Comparison of ENCODE assay signal across 20 cellular contexts in genomic region chrX:13535371-13535770, GRCh38. TPM values are rescaled to one million over a fixed set of nuclear protein-coding genes. Genes with fewer than 3 reads are reported as not detected.
"Had no signal": no experiment of that assay in that cellular context is flagged by ENCODE, and none has a peak within 500 bp of the region (broad histone marks: within the 10 kb centered on the region; RNA-seq: fewer than 3 reads in every experiment).

No MANE protein-coding gene starts in this region.

- H3K36me3 Mint-ChIP-seq: mesothelial cell of epicardium had no signal

- H3K4me1 Mint-ChIP-seq: activated CD4-positive, alpha-beta T cell treated with anti-CD3 and anti-CD28 coated beads, Interleukin-2, amount 10 ng/mL, durations not matched to agents 24 days and 14 days; activated T-helper 17 cell treated with anti-CD3 and anti-CD28 coated beads, Interleukin-2, amount 50 U/mL, for 72 hours; central memory CD8-positive, alpha-beta T cell; endodermal cell; nephron progenitor cell had no signal

- H3K4me3 Mint-ChIP-seq: activated CD4-positive, alpha-beta T cell treated with anti-CD3 and anti-CD28 coated beads, Interleukin-2, amount 10 ng/mL, durations not matched to agents 24 days and 14 days; activated CD8-positive, alpha-beta T cell treated with anti-CD3 and anti-CD28 coated beads for 36 hours; activated naive CD4-positive, alpha-beta T cell treated with anti-CD3 and anti-CD28 coated beads for 36 hours; activated T-helper 17 cell treated with anti-CD3 and anti-CD28 coated beads, Interleukin-2, amount 50 U/mL, for 72 hours; central memory CD8-positive, alpha-beta T cell; endodermal cell; mesothelial cell of epicardium; nephron progenitor cell had no signal

- H3K27me3 Mint-ChIP-seq: activated CD8-positive, alpha-beta T cell treated with anti-CD3 and anti-CD28 coated beads for 36 hours; activated T-helper 17 cell treated with anti-CD3 and anti-CD28 coated beads, Interleukin-2, amount 50 U/mL, for 72 hours had no signal

- H3K4me3 ChIP-seq: colonic mucosa, upper lobe of right lung had no signal

- H3K9me3 Mint-ChIP-seq: activated CD4-positive, alpha-beta T cell treated with anti-CD3 and anti-CD28 coated beads, Interleukin-2, amount 10 ng/mL, durations not matched to agents 24 days and 14 days; activated CD8-positive, alpha-beta T cell treated with anti-CD3 and anti-CD28 coated beads for 36 hours; activated naive CD4-positive, alpha-beta T cell treated with anti-CD3 and anti-CD28 coated beads for 36 hours; activated T-helper 17 cell treated with anti-CD3 and anti-CD28 coated beads, Interleukin-2, amount 50 U/mL, for 72 hours; central memory CD8-positive, alpha-beta T cell had no signal

- DNase-seq: activated CD4-positive, alpha-beta T cell treated with anti-CD3 and anti-CD28 coated beads, Interleukin-2, amount 10 ng/mL, durations not matched to agents 24 days and 14 days; activated CD8-positive, alpha-beta T cell treated with anti-CD3 and anti-CD28 coated beads for 36 hours; activated naive CD4-positive, alpha-beta T cell treated with anti-CD3 and anti-CD28 coated beads for 36 hours; activated T-cell treated with anti-CD3 and anti-CD28 coated beads, Interleukin-2, amount 50 U/mL, for 1 hour; colonic mucosa; endodermal cell; foreskin keratinocyte; hypothalamus; nephron progenitor cell; nucleus accumbens; stimulated activated CD4-positive, alpha-beta T cell treated with anti-CD3 and anti-CD28 coated beads, Interleukin-12 subunit alpha, Interleukin-12 subunit beta, amount 100 ng/mL, for 4 hours; stimulated activated CD4-positive, alpha-beta T cell treated with anti-CD3 and anti-CD28 coated beads, Interleukin-1b, Interleukin-23, amount 100 ng/mL, for 48 hours; stimulated activated CD8-positive, alpha-beta memory T cell treated with anti-CD3 and anti-CD28 coated beads, Interleukin-4, amount 100 ng/mL, for 48 hours; stimulated activated naive CD4-positive, alpha-beta T cell; T-helper 9 cell; upper lobe of right lung had no signal

- H3K27ac Mint-ChIP-seq: activated CD4-positive, alpha-beta T cell treated with anti-CD3 and anti-CD28 coated beads, Interleukin-2, amount 10 ng/mL, durations not matched to agents 24 days and 14 days; activated CD8-positive, alpha-beta T cell treated with anti-CD3 and anti-CD28 coated beads for 36 hours; activated naive CD4-positive, alpha-beta T cell treated with anti-CD3 and anti-CD28 coated beads for 36 hours; activated T-helper 17 cell treated with anti-CD3 and anti-CD28 coated beads, Interleukin-2, amount 50 U/mL, for 72 hours; endodermal cell; mesothelial cell of epicardium; nephron progenitor cell had no signal

RNA-seq across cellular contexts. Expression of gene EGFL6, which starts 34.0 kb away (rescaled TPM):
- total RNA-seq: endodermal cell, foreskin keratinocyte, lung microvascular endothelial cell had no signal
